Comparison of ENCODE assay signal across 1 cellular context in the genomic region with DNA sequence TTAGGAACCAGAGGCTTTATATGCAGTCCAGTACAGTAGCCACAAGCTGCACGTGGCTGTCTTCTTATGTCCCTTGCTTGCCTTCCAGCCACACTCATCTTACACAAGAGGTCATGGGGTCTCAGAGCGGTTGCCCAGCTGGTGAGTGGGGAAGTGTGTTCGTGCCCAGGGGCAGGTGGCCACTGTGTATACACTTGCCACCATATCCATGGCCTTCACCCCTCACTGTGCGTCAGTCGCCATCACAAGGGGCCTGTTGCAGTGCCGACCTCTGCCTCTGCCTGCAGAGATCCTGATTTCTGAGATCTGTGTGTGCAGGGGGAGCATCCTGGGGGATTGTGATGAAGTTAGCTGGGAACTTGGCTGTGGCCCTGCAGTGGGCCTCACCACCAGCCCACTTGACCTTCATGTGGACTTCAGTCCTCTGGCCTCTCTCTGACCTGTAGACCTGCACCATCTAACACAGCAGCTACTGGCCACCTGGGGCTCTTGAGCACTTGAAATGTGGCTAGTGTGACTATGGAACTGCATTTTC.
TF ChIP-seq lines count a peak whose summit lies in the region.

No MANE protein-coding gene starts in this region.

TF ChIP-seq in IMR-90, 13 proteins besides CTCF, POLR2A, EP300 and RAD21:
- no peak for TF ChIP-seq MAFK (IDR thresholded peaks at IDR 0.05; ENCODE audit: low read depth, low read length)
